Comparison of ENCODE assay signal across 19 cellular contexts in genomic region chr7:69849268-69849667, GRCh38.
"Had no signal": no experiment of that assay in that cellular context is flagged by ENCODE, and none has a peak within 500 bp of the region (broad histone marks: within the 10 kb centered on the region; RNA-seq: fewer than 3 reads in every experiment).

No MANE protein-coding gene starts in this region.

- DNase-seq: effector CD8-positive, alpha-beta T cell; endodermal cell; foreskin fibroblast; heart left ventricle; kidney; left cardiac atrium; mesenchymal stem cell; mucosa of descending colon; naive B cell; pancreas; stimulated activated CD4-positive, alpha-beta T cell treated with anti-CD3 and anti-CD28 coated beads, Interleukin-12 subunit alpha, Interleukin-12 subunit beta, amount 100 ng/mL, for 4 hours; stimulated activated CD4-positive, alpha-beta T cell treated with anti-CD3 and anti-CD28 coated beads, Interleukin-1b, Interleukin-23, amount 100 ng/mL, for 48 hours; stimulated activated CD4-positive, alpha-beta T cell treated with anti-CD3 and anti-CD28 coated beads, Interleukin-4, amount 100 ng/mL, for 1 hour; stimulated activated CD8-positive, alpha-beta memory T cell treated with anti-CD3 and anti-CD28 coated beads, Interleukin-4, amount 100 ng/mL, for 48 hours; stimulated activated naive CD4-positive, alpha-beta T cell; stimulated activated naive CD8-positive, alpha-beta T cell treated with anti-CD3 and anti-CD28 coated beads, Interleukin-15, amount 100 ng/mL, for 72 hours; transverse colon; upper lobe of right lung; uterus had no signal
